ENCODE assay signal across 25 cellular contexts in the genomic region with DNA sequence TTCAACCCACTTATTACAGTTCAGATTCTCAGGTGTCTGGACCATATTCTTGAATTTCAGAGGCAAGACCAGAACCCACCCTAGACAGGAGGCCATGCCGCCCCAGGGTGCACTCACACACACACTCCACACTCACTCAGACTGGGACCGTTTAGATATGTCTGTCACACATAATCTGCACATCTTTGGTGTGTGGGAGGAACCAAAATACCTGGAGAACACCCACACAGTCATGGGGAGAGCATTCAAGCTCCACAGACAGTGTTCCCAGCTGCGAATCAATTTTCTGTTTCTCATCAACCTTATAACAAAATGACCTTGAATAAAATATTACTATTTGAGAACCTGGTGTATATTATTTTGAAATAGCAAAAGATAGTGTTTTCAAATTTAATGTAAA.
"Had no signal": no experiment of that assay in that cellular context is flagged by ENCODE, and none has a peak within 500 bp of the region (broad histone marks: within the 10 kb centered on the region; RNA-seq: fewer than 3 reads in every experiment).

No MANE protein-coding gene starts in this region.

- H3K27ac ChIP-seq: coronary artery, dorsolateral prefrontal cortex, epithelial cell of prostate, esophagus squamous epithelium, gastrocnemius medialis, heart right ventricle, left lung, lower lobe of right lung had no signal

- DNase-seq: dermis blood vessel endothelial cell; dorsolateral prefrontal cortex; effector CD4-positive, alpha-beta T cell; effector memory CD4-positive, alpha-beta T cell; erythroblast; esophagus squamous epithelium; foreskin fibroblast; foreskin melanocyte; gastrocnemius medialis; glutamatergic neuron; heart right ventricle; hippocampal formation; left cardiac atrium; left lung; left ventricle myocardium superior; lower lobe of right lung; mesenchymal stem cell; mucosa of descending colon had no signal

- H3K4me3 ChIP-seq: coronary artery, dorsolateral prefrontal cortex, esophagus squamous epithelium, gastrocnemius medialis, heart right ventricle, left lung, lower lobe of right lung, mucosa of descending colon had no signal

- H3K36me3 Mint-ChIP-seq: mesothelial cell of epicardium had no signal

- H3K4me1 ChIP-seq: esophagus squamous epithelium, gastrocnemius medialis, heart right ventricle, left lung, lower lobe of right lung had no signal

- H3K36me3 ChIP-seq: esophagus squamous epithelium, gastrocnemius medialis, heart right ventricle, left lung, lower lobe of right lung had no signal

- H3K9me3 ChIP-seq: gastrocnemius medialis, lower lobe of right lung had no signal

- H3K27ac Mint-ChIP-seq: mesothelial cell of epicardium had no signal

- H3K27me3 ChIP-seq: dorsolateral prefrontal cortex, esophagus squamous epithelium, gastrocnemius medialis, heart right ventricle, left lung had no signal

- H3K4me3 Mint-ChIP-seq: mesothelial cell of epicardium had no signal

- ATAC-seq: esophagus mucosa, gastrocnemius medialis, heart right ventricle, left cardiac atrium, left lung, left ventricle myocardium superior, lower lobe of right lung, mucosa of descending colon had no signal

- FAIRE-seq: colon, islet of Langerhans, keratinocyte had no signal

- H3K4me1 Mint-ChIP-seq: mesothelial cell of epicardium had no signal
